1 cellular context compared by ENCODE assay signal in the genomic region with DNA sequence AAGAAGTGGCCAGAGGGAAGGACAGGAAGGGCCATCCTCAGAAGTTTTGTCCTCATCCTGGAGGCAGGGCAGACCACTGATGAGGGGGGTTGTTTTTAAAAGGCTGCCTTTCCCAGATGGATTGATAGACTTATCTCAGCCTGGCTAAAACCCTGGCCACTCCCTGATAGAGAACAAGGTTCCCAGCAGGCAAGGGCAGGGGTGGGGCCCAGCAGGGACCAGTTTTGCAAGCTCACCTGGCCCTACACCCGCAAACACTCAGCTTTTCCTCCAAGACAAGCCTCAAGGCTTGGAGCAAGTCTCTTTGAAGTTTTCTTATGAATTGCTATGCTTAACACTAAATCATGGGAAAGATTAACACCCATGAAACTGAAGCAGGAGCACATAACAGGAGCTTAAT.
TF ChIP-seq lines count a peak whose summit lies in the region.

No MANE protein-coding gene starts in this region.

TF ChIP-seq in endothelial cell of umbilical vein, 7 proteins besides CTCF, POLR2A, EP300 and RAD21:
- TF ChIP-seq FOS (IDR thresholded peaks at IDR 0.05; ENCODE audit: borderline replicate concordance, insufficient read depth, low read length), result no peak
- TF ChIP-seq, protein P1, sequence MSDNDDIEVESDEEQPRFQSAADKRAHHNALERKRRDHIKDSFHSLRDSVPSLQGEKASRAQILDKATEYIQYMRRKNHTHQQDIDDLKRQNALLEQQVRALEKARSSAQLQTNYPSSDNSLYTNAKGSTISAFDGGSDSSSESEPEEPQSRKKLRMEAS (IDR thresholded peaks at IDR 0.05; ENCODE audit: insufficient read depth, insufficient read length), result no peak
- no peak for TF ChIP-seq GATA2 (IDR thresholded peaks at IDR 0.05; ENCODE audit: insufficient read depth, insufficient read length, low read depth, low read length)
- TF ChIP-seq JUN (IDR thresholded peaks at IDR 0.05; ENCODE audit: borderline replicate concordance, insufficient read depth, insufficient read length, low read depth), result no peak
- no peak for TF ChIP-seq EZH2 (IDR thresholded peaks at IDR 0.05; ENCODE audit: borderline replicate concordance, low read depth, low read length, severe bottlenecking)
- TF ChIP-seq POLR2AphosphoS5 (IDR thresholded peaks at IDR 0.05; ENCODE audit: insufficient read depth, low read depth, low read length), result no peak
- TF ChIP-seq MYC (IDR thresholded peaks at IDR 0.05; ENCODE audit: low read depth, low read length), result no peak
